17 cellular contexts compared by ENCODE assay signal in genomic region chr18:57243624-57244179, GRCh38.
"Had no signal": no experiment of that assay in that cellular context is flagged by ENCODE, and none has a peak within 500 bp of the region (broad histone marks: within the 10 kb centered on the region; RNA-seq: fewer than 3 reads in every experiment).

No MANE protein-coding gene starts in this region.

- H3K4me1 ChIP-seq: body of pancreas had no signal

- H3K27ac ChIP-seq: body of pancreas, PC-9 had no signal

- DNase-seq: activated CD4-positive, alpha-beta T cell treated with anti-CD3 and anti-CD28 coated beads for 48 hours; activated CD4-positive, alpha-beta T cell treated with anti-CD3 and anti-CD28 coated beads, Interleukin-2, amount 50 U/mL, for 4 hours; activated CD4-positive, CD25-positive, alpha-beta regulatory T cell treated with anti-CD3 and anti-CD28 coated beads, Interleukin-2, amount 50 U/mL, for 72 hours; activated CD8-positive, alpha-beta memory T cell treated with anti-CD3 and anti-CD28 coated beads, Interleukin-2, amount 50 U/mL, for 48 hours; activated CD8-positive, alpha-beta T cell treated with anti-CD3 and anti-CD28 coated beads, Interleukin-2, amount 10 ng/mL, durations not matched to agents 7 days and 5 days; activated T-cell treated with anti-CD3 and anti-CD28 coated beads, Interleukin-2, amount 50 U/mL, for 1 hour; aorta; body of pancreas; central memory CD4-positive, alpha-beta T cell; NCI-H1092 treated with DMSO at 0.1 percent for 48 hours; NCI-H1417 treated with DMSO at 0.1 percent for 48 hours; NCI-H187; NCI-H2081; NCI-H526; NCI-H82; PC-9 had no signal

- H3K27me3 ChIP-seq: body of pancreas had no signal

- ATAC-seq: activated CD8-positive, alpha-beta T cell treated with anti-CD3 and anti-CD28 coated beads, Interleukin-2, amount 10 ng/mL, durations not matched to agents 7 days and 5 days; body of pancreas; WTC11 had no signal

- H3K9me3 ChIP-seq: body of pancreas had no signal

- H3K4me3 ChIP-seq: body of pancreas, PC-9 had no signal
